Comparison of ENCODE assay signal across 1 cellular context in genomic region chr3:58474348-58474911, GRCh38.
TF ChIP-seq lines count a peak whose summit lies in the region.

No MANE protein-coding gene starts in this region.

TF ChIP-seq in HCT116, 20 proteins besides CTCF, POLR2A, EP300 and RAD21 (continued from another document):
- TF ChIP-seq REST (IDR thresholded peaks at IDR 0.05; ENCODE audit: low read depth) (no peak), YY1 (IDR thresholded peaks at IDR 0.05; ENCODE audit: extremely low read depth, insufficient replicate concordance, low read depth, low read length) (no peak), ATF3 (IDR thresholded peaks at IDR 0.05) (no peak), ELF1 (IDR thresholded peaks at IDR 0.05; ENCODE audit: borderline replicate concordance, low read depth) (no peak), EZH2phosphoT487 (IDR thresholded peaks at IDR 0.05; ENCODE audit: borderline replicate concordance) (no peak), ZFX (IDR thresholded peaks at IDR 0.05) (no peak), EGR1 (IDR thresholded peaks at IDR 0.05; ENCODE audit: low read depth) (no peak), SP1 (IDR thresholded peaks at IDR 0.05; ENCODE audit: low read depth) (no peak), JUND (IDR thresholded peaks at IDR 0.05) (no peak), TCF7L2 (IDR thresholded peaks at IDR 0.05; ENCODE audit: borderline replicate concordance, extremely low read depth, insufficient read depth, insufficient read length) (no peak)
